In the genomic region with DNA sequence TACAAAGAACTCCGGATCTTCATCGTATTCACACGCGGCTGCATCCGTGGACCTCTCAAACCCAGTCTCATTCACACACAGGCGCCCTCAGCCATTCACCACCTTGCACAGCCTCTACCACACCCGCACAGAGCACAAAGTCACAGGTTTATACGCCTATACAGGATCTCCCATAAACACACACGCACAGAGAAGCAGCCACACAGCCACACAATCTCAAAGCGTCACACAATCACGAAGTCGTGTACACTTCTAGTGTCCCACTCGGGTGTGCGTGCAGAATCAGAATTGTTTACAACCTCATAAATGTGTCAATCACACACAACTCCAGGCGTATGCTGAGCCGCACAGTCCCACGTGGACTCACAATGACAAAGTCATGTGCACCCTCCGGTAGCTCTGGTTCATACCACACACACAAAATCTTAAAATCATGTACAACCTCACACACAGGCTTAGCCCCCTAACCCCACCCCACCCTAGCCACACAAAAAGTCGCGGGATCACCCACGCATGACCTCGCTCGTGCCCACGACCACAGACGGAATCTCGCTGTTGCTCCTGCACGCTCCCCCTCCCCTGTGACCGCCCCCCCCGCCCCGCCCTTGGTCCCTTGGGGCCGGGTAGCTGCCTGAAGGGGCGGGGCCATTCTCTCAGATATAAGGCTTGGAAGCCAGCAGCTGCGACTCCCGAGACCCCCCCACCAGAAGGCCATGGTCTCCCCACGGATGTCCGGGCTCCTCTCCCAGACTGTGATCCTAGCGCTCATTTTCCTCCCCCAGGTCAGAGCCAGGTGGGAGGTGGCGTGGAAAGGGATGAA, we compare ENCODE assay signal across 1 cellular context.
TF ChIP-seq lines count a peak whose summit lies in the region.

A gene with protein sequence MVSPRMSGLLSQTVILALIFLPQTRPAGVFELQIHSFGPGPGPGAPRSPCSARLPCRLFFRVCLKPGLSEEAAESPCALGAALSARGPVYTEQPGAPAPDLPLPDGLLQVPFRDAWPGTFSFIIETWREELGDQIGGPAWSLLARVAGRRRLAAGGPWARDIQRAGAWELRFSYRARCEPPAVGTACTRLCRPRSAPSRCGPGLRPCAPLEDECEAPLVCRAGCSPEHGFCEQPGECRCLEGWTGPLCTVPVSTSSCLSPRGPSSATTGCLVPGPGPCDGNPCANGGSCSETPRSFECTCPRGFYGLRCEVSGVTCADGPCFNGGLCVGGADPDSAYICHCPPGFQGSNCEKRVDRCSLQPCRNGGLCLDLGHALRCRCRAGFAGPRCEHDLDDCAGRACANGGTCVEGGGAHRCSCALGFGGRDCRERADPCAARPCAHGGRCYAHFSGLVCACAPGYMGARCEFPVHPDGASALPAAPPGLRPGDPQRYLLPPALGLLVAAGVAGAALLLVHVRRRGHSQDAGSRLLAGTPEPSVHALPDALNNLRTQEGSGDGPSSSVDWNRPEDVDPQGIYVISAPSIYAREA (plus strand): TSS at position 686 of the 820 bp plus-strand sequence. CDS start 28 bp downstream, at position 714.

TF ChIP-seq in SK-N-SH, 30 proteins besides CTCF, POLR2A, EP300 and RAD21 (continued from another document):
- TF ChIP-seq, protein P1, sequence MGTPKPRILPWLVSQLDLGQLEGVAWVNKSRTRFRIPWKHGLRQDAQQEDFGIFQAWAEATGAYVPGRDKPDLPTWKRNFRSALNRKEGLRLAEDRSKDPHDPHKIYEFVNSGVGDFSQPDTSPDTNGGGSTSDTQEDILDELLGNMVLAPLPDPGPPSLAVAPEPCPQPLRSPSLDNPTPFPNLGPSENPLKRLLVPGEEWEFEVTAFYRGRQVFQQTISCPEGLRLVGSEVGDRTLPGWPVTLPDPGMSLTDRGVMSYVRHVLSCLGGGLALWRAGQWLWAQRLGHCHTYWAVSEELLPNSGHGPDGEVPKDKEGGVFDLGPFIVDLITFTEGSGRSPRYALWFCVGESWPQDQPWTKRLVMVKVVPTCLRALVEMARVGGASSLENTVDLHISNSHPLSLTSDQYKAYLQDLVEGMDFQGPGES (IDR thresholded peaks at IDR 0.05; ENCODE audit: low read depth, low read length): no peak
- TF ChIP-seq, protein P2, sequence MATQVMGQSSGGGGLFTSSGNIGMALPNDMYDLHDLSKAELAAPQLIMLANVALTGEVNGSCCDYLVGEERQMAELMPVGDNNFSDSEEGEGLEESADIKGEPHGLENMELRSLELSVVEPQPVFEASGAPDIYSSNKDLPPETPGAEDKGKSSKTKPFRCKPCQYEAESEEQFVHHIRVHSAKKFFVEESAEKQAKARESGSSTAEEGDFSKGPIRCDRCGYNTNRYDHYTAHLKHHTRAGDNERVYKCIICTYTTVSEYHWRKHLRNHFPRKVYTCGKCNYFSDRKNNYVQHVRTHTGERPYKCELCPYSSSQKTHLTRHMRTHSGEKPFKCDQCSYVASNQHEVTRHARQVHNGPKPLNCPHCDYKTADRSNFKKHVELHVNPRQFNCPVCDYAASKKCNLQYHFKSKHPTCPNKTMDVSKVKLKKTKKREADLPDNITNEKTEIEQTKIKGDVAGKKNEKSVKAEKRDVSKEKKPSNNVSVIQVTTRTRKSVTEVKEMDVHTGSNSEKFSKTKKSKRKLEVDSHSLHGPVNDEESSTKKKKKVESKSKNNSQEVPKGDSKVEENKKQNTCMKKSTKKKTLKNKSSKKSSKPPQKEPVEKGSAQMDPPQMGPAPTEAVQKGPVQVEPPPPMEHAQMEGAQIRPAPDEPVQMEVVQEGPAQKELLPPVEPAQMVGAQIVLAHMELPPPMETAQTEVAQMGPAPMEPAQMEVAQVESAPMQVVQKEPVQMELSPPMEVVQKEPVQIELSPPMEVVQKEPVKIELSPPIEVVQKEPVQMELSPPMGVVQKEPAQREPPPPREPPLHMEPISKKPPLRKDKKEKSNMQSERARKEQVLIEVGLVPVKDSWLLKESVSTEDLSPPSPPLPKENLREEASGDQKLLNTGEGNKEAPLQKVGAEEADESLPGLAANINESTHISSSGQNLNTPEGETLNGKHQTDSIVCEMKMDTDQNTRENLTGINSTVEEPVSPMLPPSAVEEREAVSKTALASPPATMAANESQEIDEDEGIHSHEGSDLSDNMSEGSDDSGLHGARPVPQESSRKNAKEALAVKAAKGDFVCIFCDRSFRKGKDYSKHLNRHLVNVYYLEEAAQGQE (IDR thresholded peaks at IDR 0.05; ENCODE audit: low read depth, low read length): no peak
